8 cellular contexts compared by ENCODE assay signal in the genomic region with DNA sequence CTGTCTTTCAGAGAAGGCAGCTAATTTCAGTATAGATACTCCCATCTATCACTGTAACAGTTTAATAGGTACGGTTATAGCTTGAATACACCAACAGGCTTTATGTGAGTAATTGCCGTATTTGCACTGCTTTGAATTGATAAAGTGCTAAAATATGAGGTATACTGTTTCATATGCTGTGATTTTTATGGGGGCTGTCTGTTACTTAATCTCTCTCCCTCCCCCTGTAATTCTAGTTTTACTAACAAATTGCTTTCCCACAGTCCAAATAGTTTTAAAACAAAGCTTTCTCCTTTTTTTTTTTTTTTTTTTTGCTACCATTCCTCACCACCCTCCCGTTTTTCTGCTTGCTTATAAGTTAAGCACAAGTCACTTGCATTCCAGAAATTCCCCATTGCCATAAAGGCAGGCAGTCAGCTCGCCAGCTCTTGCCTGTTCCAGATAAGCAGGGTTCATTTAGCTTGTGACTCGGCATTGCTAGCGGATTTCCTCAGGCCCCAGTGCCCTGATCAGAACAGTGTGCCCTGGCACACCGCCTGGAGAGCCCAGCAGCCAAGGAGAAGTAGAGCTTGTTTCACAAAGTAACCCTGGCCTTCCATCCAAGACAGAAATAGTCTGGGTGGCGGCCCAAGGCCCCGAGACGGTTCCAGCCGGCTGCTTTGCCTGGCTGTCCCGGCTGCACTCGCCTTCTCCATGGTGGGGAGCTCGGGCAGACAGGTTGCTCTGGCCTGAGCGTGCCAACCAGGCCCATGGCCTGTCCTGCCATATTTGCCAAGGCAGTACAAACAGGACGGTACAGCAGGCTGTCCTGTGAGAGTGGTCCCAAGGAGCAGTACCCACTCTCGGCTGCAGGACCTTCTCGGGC. TPM values are rescaled to one million over a fixed set of nuclear protein-coding genes. Genes with fewer than 3 reads are reported as not detected.
A peak's percentile ranks its signal among the peaks of the same experiment; 100 is the strongest.
DNase-seq lines count a peak whose midpoint lies in the region; ATAC-seq lines count a peak whose summit lies in the region.
"Had no signal": no experiment of that assay in that cellular context is flagged by ENCODE, and none has a peak within 500 bp of the region (broad histone marks: within the 10 kb centered on the region; RNA-seq: fewer than 3 reads in every experiment).

No MANE protein-coding gene starts in this region.

- DNase-seq in LHCN-M2 (ENCODE audit: low read depth) = peak; percentile 88
- DNase-seq in caudate nucleus (lab: John Stamatoyannopoulos, UW) = peak in 60 of 61 donors; percentile 17 to 87 (median 66)
- DNase-seq in immature natural killer cell = no peak
- DNase-seq in activated T-cell treated with anti-CD3 and anti-CD28 coated beads, Interleukin-2, amount 50 U/mL, for 72 hours = no peak
- no peak for DNase-seq in activated naive CD4-positive, alpha-beta T cell treated with anti-CD3 and anti-CD28 coated beads, Interleukin-2, amount 50 U/mL, for 16 hours

- peak overlapping the region; percentile 53 to 80 (median 62) for H3K4me3 Mint-ChIP-seq in immature natural killer cell
- H3K4me3 Mint-ChIP-seq in activated T-cell treated with anti-CD3 and anti-CD28 coated beads, Interleukin-2, amount 50 U/mL, for 72 hours = no peak overlapping the region
- H3K4me3 Mint-ChIP-seq: T-helper 1 cell treated with Interleukin-12 subunit alpha and Interleukin-12 subunit beta and Interleukin-4 antibody, amounts not matched to agents 30 μg/mL and 1 μg/mL, for 36 hours had no signal

- peak overlapping the region; percentile 53 for H3K4me2 ChIP-seq in skeletal muscle satellite cell (ENCODE audit: low read length)

- peak overlapping the region in 4 of 6 donors; percentile 18 to 80 (median 41) for H3K27ac Mint-ChIP-seq in immature natural killer cell
- no peak overlapping the region for H3K27ac Mint-ChIP-seq in activated T-cell treated with anti-CD3 and anti-CD28 coated beads, Interleukin-2, amount 50 U/mL, for 72 hours

- no peaks in the 10 kb centered on the region for H3K27me3 ChIP-seq in skeletal muscle satellite cell (ENCODE audit: control insufficient read depth, insufficient read depth, low read length)

- no peak for ATAC-seq in GM21390 (IDR thresholded peaks at IDR 0.05; ENCODE audit: unreplicated experiment)
- no peak for ATAC-seq in activated T-cell treated with anti-CD3 and anti-CD28 coated beads, Interleukin-2, amount 50 U/mL, for 72 hours (replicated peaks in 1 of 2)

- peaks cover 14% of the 10 kb centered on the region for H3K36me3 ChIP-seq in skeletal muscle satellite cell (ENCODE audit: insufficient read depth, low read length)

- peaks cover 12 to 19% (median 17%) of the 10 kb centered on the region in 3 donors for H3K27me3 Mint-ChIP-seq in immature natural killer cell (ENCODE audit: low read depth in 3 of 3)
- no peaks in the 10 kb centered on the region for H3K27me3 Mint-ChIP-seq in activated T-cell treated with anti-CD3 and anti-CD28 coated beads, Interleukin-2, amount 50 U/mL, for 72 hours (ENCODE audit: low read depth)

- peaks cover 47 to 51% of the 10 kb centered on the region in 2 donors for H3K4me1 Mint-ChIP-seq in immature natural killer cell
- H3K4me1 Mint-ChIP-seq in activated T-cell treated with anti-CD3 and anti-CD28 coated beads, Interleukin-2, amount 50 U/mL, for 72 hours (ENCODE audit: low read depth) = peaks cover 12% of the 10 kb centered on the region

- no peaks in the 10 kb centered on the region for H3K9me3 Mint-ChIP-seq in immature natural killer cell
- no peaks in the 10 kb centered on the region for H3K9me3 Mint-ChIP-seq in activated T-cell treated with anti-CD3 and anti-CD28 coated beads, Interleukin-2, amount 50 U/mL, for 72 hours
- H3K9me3 Mint-ChIP-seq: T-helper 1 cell treated with Interleukin-12 subunit alpha and Interleukin-12 subunit beta and Interleukin-4 antibody, amounts not matched to agents 30 μg/mL and 1 μg/mL, for 36 hours had no signal

- peak overlapping the region; percentile 82 for H3K9ac ChIP-seq in skeletal muscle satellite cell (ENCODE audit: low read depth, low read length)

- H3K9me3 ChIP-seq in skeletal muscle satellite cell (replicated peaks; ENCODE audit: low read length) = no peaks in the 10 kb centered on the region

- peak overlapping the region; percentile 82 for H3K27ac ChIP-seq in caudate nucleus (ENCODE audit: low read depth, low read length)

- H3K36me3 Mint-ChIP-seq in immature natural killer cell = peaks cover 0 to 10% (median 0%) of the 10 kb centered on the region in 3 donors
- no peaks in the 10 kb centered on the region for H3K36me3 Mint-ChIP-seq in activated T-cell treated with anti-CD3 and anti-CD28 coated beads, Interleukin-2, amount 50 U/mL, for 72 hours (ENCODE audit: insufficient read depth in 2 of 2)

- peak overlapping the region; percentile 20 for H3K4me3 ChIP-seq in skeletal muscle satellite cell (ENCODE audit: low read length)

- H3K4me1 ChIP-seq in skeletal muscle satellite cell (ENCODE audit: control insufficient read depth, insufficient read depth, low read length) = peaks cover 50% of the 10 kb centered on the region

RNA-seq across cellular contexts. Expression of gene NPAS1, which starts 43.5 kb away (rescaled TPM):
- 1.0 and 1.9 TPM in 2 replicates for total RNA-seq in LHCN-M2 (2014; rRNA removed)
- polyA plus RNA-seq in LHCN-M2 (2012) = 9.4 TPM
- not detected for polyA plus RNA-seq in immature natural killer cell
- 3.7 and 4.3 TPM in 2 replicates for total RNA-seq in skeletal muscle satellite cell (2012; rRNA removed)
- 1 to 10 TPM in 1 of 2 donors, under 1 TPM in 1; 0.55 to 1.1 TPM for total RNA-seq in activated T-cell treated with anti-CD3 and anti-CD28 coated beads, Interleukin-2, amount 50 U/mL, for 72 hours

Comparison
In these comparisons a context has a peak if more than half of its experiments do, and no peak if none do; other contexts are left out.
1. DNase-seq: peak in LHCN-M2 (single experiment) and caudate nucleus (60 of 61); none in immature natural killer cell (0 of 3), activated T-cell treated with anti-CD3 and anti-CD28 coated beads, Interleukin-2, amount 50 U/mL, for 72 hours (0 of 2) and activated naive CD4-positive, alpha-beta T cell treated with anti-CD3 and anti-CD28 coated beads, Interleukin-2, amount 50 U/mL, for 16 hours (single experiment).
2. H3K4me3 Mint-ChIP-seq: peak in immature natural killer cell (5 of 5); none in activated T-cell treated with anti-CD3 and anti-CD28 coated beads, Interleukin-2, amount 50 U/mL, for 72 hours (0 of 2).